Comparison of ENCODE assay signal across 16 cellular contexts in the genomic region with DNA sequence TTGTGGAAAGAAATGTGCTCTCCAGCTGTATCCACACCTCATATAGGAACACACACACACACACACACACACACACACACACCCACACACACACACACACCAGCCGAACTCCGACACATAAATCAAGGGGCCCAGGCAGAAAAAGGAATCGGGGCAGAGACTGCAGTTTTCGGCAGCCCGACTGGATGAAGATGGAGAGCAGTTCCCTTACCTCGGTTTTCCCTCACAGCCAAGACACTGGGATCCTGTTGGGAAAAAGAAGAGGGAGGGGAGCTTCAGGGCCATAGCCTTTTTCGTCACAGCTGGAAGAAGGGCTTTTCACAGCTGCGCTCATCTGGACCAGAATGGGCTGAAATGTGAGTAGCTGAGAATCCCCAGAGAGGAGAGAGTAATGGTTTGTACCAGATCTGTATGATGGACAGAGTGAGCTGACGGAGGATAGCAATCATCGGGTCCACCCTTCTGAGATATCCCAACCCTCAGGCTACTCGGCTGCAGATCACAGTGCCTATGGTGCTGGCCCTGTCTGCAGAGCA. TPM values are rescaled to one million over a fixed set of nuclear protein-coding genes. Genes with fewer than 3 reads are reported as not detected.
DNase-seq lines count a peak whose midpoint lies in the region; ATAC-seq and TF ChIP-seq lines count a peak whose summit lies in the region.
"Had no signal": no experiment of that assay in that cellular context is flagged by ENCODE, and none has a peak within 500 bp of the region (broad histone marks: within the 10 kb centered on the region; RNA-seq: fewer than 3 reads in every experiment).

No MANE protein-coding gene starts in this region.

- CTCF ChIA-PET in Caco-2 (lab: Charles Lee): no interaction called here

- no peak for ATAC-seq in activated T-helper 17 cell treated with anti-CD3 and anti-CD28 coated beads, Interleukin-2, amount 50 U/mL, for 72 hours (replicated peaks)
- ATAC-seq in heart right ventricle (peak; percentile 10 to 80 (median 46)), psoas muscle (peak in 3 of 4 donors; percentile 33 to 61 (median 57)), GM21529 (IDR thresholded peaks at IDR 0.05; ENCODE audit: unreplicated experiment) (no peak)
- ATAC-seq: T-cell had no signal

- no peaks in the 10 kb centered on the region for H3K9me3 ChIP-seq in BE2C
- H3K9me3 ChIP-seq in heart right ventricle: no peaks in the 10 kb centered on the region
- H3K9me3 ChIP-seq in psoas muscle: no peaks in the 10 kb centered on the region
- no peaks in the 10 kb centered on the region for H3K9me3 ChIP-seq in Caco-2
- H3K9me3 ChIP-seq: suprapubic skin had no signal

- peaks cover 73% of the 10 kb centered on the region for H3K36me3 Mint-ChIP-seq in activated T-helper 17 cell treated with anti-CD3 and anti-CD28 coated beads, Interleukin-2, amount 50 U/mL, for 72 hours (ENCODE audit: low read depth)
- H3K36me3 Mint-ChIP-seq in Caco-2 (ENCODE audit: insufficient read depth, unreplicated experiment): peaks cover 14% of the 10 kb centered on the region

- peak overlapping the region; percentile 42 for H3K27ac Mint-ChIP-seq in activated T-helper 17 cell treated with anti-CD3 and anti-CD28 coated beads, Interleukin-2, amount 50 U/mL, for 72 hours
- no peak overlapping the region for H3K27ac Mint-ChIP-seq in Caco-2 (ENCODE audit: unreplicated experiment)

- intact Hi-C loops in heart right ventricle (cut with DNase I): no loop called here
- intact Hi-C loops in psoas muscle (cut with DNase I): no loop called here
- intact Hi-C loops in Caco-2 (cut with micrococcal nuclease; ENCODE audit: unreplicated experiment): no loop called here

- H3K36me3 ChIP-seq in BE2C (peaks cover 18% of the 10 kb centered on the region), heart right ventricle (peaks cover 0 to 91% (median 47%) of the 10 kb centered on the region in 9 donors), psoas muscle (ENCODE audit: insufficient read depth in 1 of 2, low read depth in 1 of 2) (peaks cover 0 to 68% of the 10 kb centered on the region in 2 donors), Caco-2 (ENCODE audit: control insufficient read depth, insufficient read depth, low read length) (no peaks in the 10 kb centered on the region; the same call in 1 of the 2 replicates)

- H3K27me3 Mint-ChIP-seq in activated T-helper 17 cell treated with anti-CD3 and anti-CD28 coated beads, Interleukin-2, amount 50 U/mL, for 72 hours: no peaks in the 10 kb centered on the region
- H3K27me3 Mint-ChIP-seq in Caco-2 (ENCODE audit: insufficient read depth, unreplicated experiment): no peaks in the 10 kb centered on the region
- H3K27me3 Mint-ChIP-seq: T-cell had no signal

- TF ChIP-seq CTCF in BE2C (IDR thresholded peaks at IDR 0.05; ENCODE audit: low read depth, low read length) (no peak), heart right ventricle (IDR thresholded peaks at IDR 0.05) (no peak), psoas muscle (IDR thresholded peaks at IDR 0.05) (no peak), Caco-2 (IDR thresholded peaks at IDR 0.05; ENCODE audit: insufficient read depth in 1 of 2, low read depth in 1 of 2, low read length in 1 of 2, severe bottlenecking in 1 of 2, unreplicated experiment in 1 of 2) (no peak)

- no peak overlapping the region for H3K4me3 ChIP-seq in BE2C (ENCODE audit: low read depth, low read length)
- no peak overlapping the region for H3K4me3 ChIP-seq in heart right ventricle
- no peak overlapping the region for H3K4me3 ChIP-seq in psoas muscle
- no peak overlapping the region for H3K4me3 ChIP-seq in Caco-2 (ENCODE audit: low read depth, low read length)
- H3K4me3 ChIP-seq: suprapubic skin had no signal

- H3K4me3 Mint-ChIP-seq in activated T-helper 17 cell treated with anti-CD3 and anti-CD28 coated beads, Interleukin-2, amount 50 U/mL, for 72 hours: no peak overlapping the region
- no peak overlapping the region for H3K4me3 Mint-ChIP-seq in Caco-2 (ENCODE audit: unreplicated experiment)
- H3K4me3 Mint-ChIP-seq: T-cell had no signal

- H3K27me3 ChIP-seq in BE2C (no peaks in the 10 kb centered on the region), heart right ventricle (no peaks in the 10 kb centered on the region), psoas muscle (ENCODE audit: insufficient read depth in 3 of 3, low read length in 2 of 3) (no peaks in the 10 kb centered on the region), Caco-2 (replicated peaks; ENCODE audit: control insufficient read depth, insufficient read depth, low read length) (no peaks in the 10 kb centered on the region)
- H3K27me3 ChIP-seq: suprapubic skin had no signal

- WGBS in heart right ventricle, 2 donors: 62 to 63% methylated on average over 11 of the region's 11 CpGs
- WGBS in psoas muscle, 3 donors: 44 to 54% (median 46%) methylated on average over 11 of the region's 11 CpGs

- POLR2A ChIA-PET in Caco-2 (lab: Charles Lee): no interaction called here

- H3K27ac ChIP-seq in heart right ventricle (peak overlapping the region in 4 of 10 donors; percentile 1 to 43 (median 28)), psoas muscle (no peak overlapping the region)
- H3K27ac ChIP-seq: suprapubic skin had no signal

- peaks cover 26% of the 10 kb centered on the region for H3K4me1 Mint-ChIP-seq in activated T-helper 17 cell treated with anti-CD3 and anti-CD28 coated beads, Interleukin-2, amount 50 U/mL, for 72 hours
- no peaks in the 10 kb centered on the region for H3K4me1 Mint-ChIP-seq in Caco-2 (ENCODE audit: low read depth, unreplicated experiment)

- no TSS peak for BruUV-seq in Caco-2 (replicated peaks; lab: Mats Ljungman, UMichigan)

- H3K4me1 ChIP-seq in BE2C: no peaks in the 10 kb centered on the region
- peaks cover 14 to 93% (median 61%) of the 10 kb centered on the region in 9 donors for H3K4me1 ChIP-seq in heart right ventricle
- peaks cover 10% of the 10 kb centered on the region for H3K4me1 ChIP-seq in psoas muscle
- H3K4me1 ChIP-seq in Caco-2: peaks cover under 1% of the 10 kb centered on the region; the same call in 1 of the 2 replicates

- DNase-seq in BE2C (peak; percentile 43), heart right ventricle (peak; percentile 21 to 69), psoas muscle (no peak), Caco-2 (no peak), SW480 (ENCODE audit: low spot score) (no peak)
- DNase-seq in activated naive CD4-positive, alpha-beta T cell treated with Interleukin-2 at 50 U/mL for 16 hours: no peak
- DNase-seq: activated CD4-positive, alpha-beta T cell treated with anti-CD3 and anti-CD28 coated beads for 1 hour; activated T-cell treated with anti-CD3 and anti-CD28 coated beads for 4 hours; dermis blood vessel endothelial cell; DMS 273 treated with DMSO at 0.1 percent for 48 hours; kidney; NCI-H1105; T-cell had no signal

- no peaks in the 10 kb centered on the region for H3K9me3 Mint-ChIP-seq in activated T-helper 17 cell treated with anti-CD3 and anti-CD28 coated beads, Interleukin-2, amount 50 U/mL, for 72 hours
- no peaks in the 10 kb centered on the region for H3K9me3 Mint-ChIP-seq in Caco-2 (ENCODE audit: unreplicated experiment)
- H3K9me3 Mint-ChIP-seq: T-cell had no signal

RNA-seq across cellular contexts. Expression of gene PIK3C2B, which starts 37.7 kb away (rescaled TPM):
- 51.0 TPM for polyA plus RNA-seq in BE2C (2012; ENCODE audit: insufficient read depth, insufficient read length, low read depth)
- 10 to 100 TPM; 31.0 to 67.6 TPM for total RNA-seq in activated T-helper 17 cell treated with anti-CD3 and anti-CD28 coated beads, Interleukin-2, amount 50 U/mL, for 72 hours
- total RNA-seq in heart right ventricle (10 to 100 TPM; 16.4 to 31.9 (median 23.0) TPM), psoas muscle (10 to 100 TPM in 3 of 4 donors, 1 to 10 TPM in 1; 8.2 to 20.9 (median 13.9) TPM), Caco-2 (2022) (24.7 and 28.5 TPM in 2 replicates)
- polyA plus RNA-seq in heart right ventricle (10 to 100 TPM in 1 of 2 donors, 1 to 10 TPM in 1; 4.4 to 16.6 TPM), psoas muscle (1 to 10 TPM; 1.9 to 3.9 (median 1.9) TPM)

RNA-seq across cellular contexts. Expression of gene PPP1R15B, which starts 45.3 kb away (rescaled TPM):
- 30.8 TPM for polyA plus RNA-seq in BE2C (2012; ENCODE audit: insufficient read depth, insufficient read length, low read depth)
- total RNA-seq in activated T-helper 17 cell treated with anti-CD3 and anti-CD28 coated beads, Interleukin-2, amount 50 U/mL, for 72 hours: 10 to 100 TPM; 63.9 to 71.6 TPM
- total RNA-seq in heart right ventricle (10 to 100 TPM; 18.1 to 47.3 (median 22.5) TPM), psoas muscle (10 to 100 TPM; 15.5 to 35.2 (median 26.0) TPM), Caco-2 (2022) (46.3 and 48.4 TPM in 2 replicates)
- polyA plus RNA-seq in heart right ventricle (10 to 100 TPM in 1 of 2 donors, 1 to 10 TPM in 1; 8.4 to 13.0 TPM), psoas muscle (10 to 100 TPM; 12.2 to 23.9 (median 12.9) TPM)

RNA-seq across cellular contexts. Expression of gene MDM4, which starts 59.3 kb away (rescaled TPM):
- polyA plus RNA-seq in BE2C (2012; ENCODE audit: insufficient read depth, insufficient read length, low read depth): 8.1 TPM
- 100 to 1,000 TPM in 1 of 2 donors, 10 to 100 TPM in 1; 71.3 to 130 TPM for total RNA-seq in activated T-helper 17 cell treated with anti-CD3 and anti-CD28 coated beads, Interleukin-2, amount 50 U/mL, for 72 hours
- 10 to 100 TPM; 30.7 to 43.7 (median 40.5) TPM for total RNA-seq in heart right ventricle
- 10 to 100 TPM in 1 of 2 donors, 1 to 10 TPM in 1; 3.7 to 17.6 TPM for polyA plus RNA-seq in heart right ventricle
- 10 to 100 TPM; 33.4 to 67.0 (median 41.1) TPM for total RNA-seq in psoas muscle
- 1 to 10 TPM; 5.0 to 8.3 (median 6.5) TPM for polyA plus RNA-seq in psoas muscle
- total RNA-seq in Caco-2 (2022): 56.5 and 58.9 TPM in 2 replicates

Comparison
In these comparisons a context has a peak if more than half of its experiments do, and no peak if none do; other contexts are left out.
1. DNase-seq: peak in BE2C (single experiment) and heart right ventricle (2 of 2); none in psoas muscle (0 of 2), Caco-2 (0 of 2), activated naive CD4-positive, alpha-beta T cell treated with Interleukin-2 at 50 U/mL for 16 hours (single experiment) and SW480 (single experiment).
2. ATAC-seq: peak in heart right ventricle (8 of 8) and psoas muscle (3 of 4); none in activated T-helper 17 cell treated with anti-CD3 and anti-CD28 coated beads, Interleukin-2, amount 50 U/mL, for 72 hours (single experiment) and GM21529 (single experiment).